In the genomic region with DNA sequence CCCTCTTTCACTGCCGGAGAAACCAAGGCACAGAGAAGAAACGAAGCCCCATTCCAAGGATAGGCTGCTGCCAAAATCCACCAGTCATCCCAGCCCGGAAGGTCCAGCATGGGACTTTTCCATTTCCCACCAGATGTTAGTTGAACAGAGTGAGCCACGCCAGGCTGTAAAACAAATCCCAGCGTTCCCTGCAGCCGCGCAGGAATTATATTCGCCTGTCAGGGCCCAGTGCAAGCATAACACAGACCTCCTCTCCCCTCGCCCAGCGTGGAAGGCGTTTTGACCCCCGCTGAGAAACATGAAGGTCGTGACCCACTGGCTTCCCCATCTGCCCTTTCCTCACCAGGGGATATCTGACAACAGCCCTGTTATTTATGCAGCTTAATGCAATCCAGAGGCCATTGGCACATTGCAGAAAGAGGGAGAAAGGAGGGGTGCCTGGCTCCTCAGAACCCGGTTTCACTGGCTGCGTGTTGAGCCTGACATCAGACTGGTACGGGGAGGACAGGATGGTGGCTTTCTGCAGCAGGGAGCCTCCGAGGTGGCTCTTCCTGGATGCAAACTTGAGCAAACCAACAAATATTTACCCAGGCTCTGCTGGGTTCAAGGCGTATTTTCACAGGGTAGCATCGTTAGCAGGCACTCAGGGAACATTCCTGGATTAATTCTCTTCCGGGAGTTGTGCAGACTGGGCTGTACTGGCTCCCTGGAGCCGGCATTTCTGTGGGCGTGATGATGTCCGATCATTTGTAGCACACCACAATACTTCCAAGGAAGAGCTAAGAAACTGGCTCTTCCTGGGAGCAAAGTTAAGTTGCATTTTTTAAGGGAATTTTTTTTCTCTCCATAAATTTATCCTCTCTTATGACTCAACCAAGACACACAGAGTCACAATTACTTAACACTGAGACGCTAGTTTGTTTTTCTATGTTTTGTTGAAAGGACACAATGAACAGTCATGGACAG, we compare ENCODE assay signal across 17 cellular contexts.
DNase-seq lines count a peak whose midpoint lies in the region; ATAC-seq and TF ChIP-seq lines count a peak whose summit lies in the region.
"Had no signal": no experiment of that assay in that cellular context is flagged by ENCODE, and none has a peak within 500 bp of the region (broad histone marks: within the 10 kb centered on the region; RNA-seq: fewer than 3 reads in every experiment).

No MANE protein-coding gene starts in this region.

- no peaks in the 10 kb centered on the region for H3K79me1 ChIP-seq in mesenchymal stem cell (replicated peaks; ENCODE audit: low read length, poor library complexity, severe bottlenecking)

- H3K27me3 Mint-ChIP-seq in activated naive CD8-positive, alpha-beta T cell, result peaks cover 48% of the 10 kb centered on the region
- H3K27me3 Mint-ChIP-seq in activated naive CD8-positive, alpha-beta T cell treated with anti-CD3 and anti-CD28 coated beads for 36 hours, result peaks cover 78% of the 10 kb centered on the region
- peaks cover 84% of the 10 kb centered on the region for H3K27me3 Mint-ChIP-seq in type B pancreatic cell

- peak overlapping the region; percentile 92 for H2BK15ac ChIP-seq in mesenchymal stem cell (ENCODE audit: low read depth, poor library complexity, severe bottlenecking)

- no peak overlapping the region for H3K4me2 ChIP-seq in mesenchymal stem cell (ENCODE audit: low read length, poor library complexity, severe bottlenecking)

- peak overlapping the region; percentile 99 to 100 for H3K18ac ChIP-seq in mesenchymal stem cell (ENCODE audit: low read depth in 1 of 2, low read length in 2 of 2)

- peaks cover 3% of the 10 kb centered on the region for H3K4me1 Mint-ChIP-seq in activated naive CD8-positive, alpha-beta T cell (ENCODE audit: low read depth)
- H3K4me1 Mint-ChIP-seq in activated naive CD8-positive, alpha-beta T cell treated with anti-CD3 and anti-CD28 coated beads for 36 hours, result peaks cover 5% of the 10 kb centered on the region
- peaks cover 48% of the 10 kb centered on the region for H3K4me1 Mint-ChIP-seq in type B pancreatic cell (ENCODE audit: unreplicated experiment)

- H2BK12ac ChIP-seq in mesenchymal stem cell (ENCODE audit: low read length in 2 of 2), result peak overlapping the region; percentile 99 to 100

- no peaks in the 10 kb centered on the region for H3K9me3 ChIP-seq in body of pancreas
- no peaks in the 10 kb centered on the region for H3K9me3 ChIP-seq in mesenchymal stem cell (ENCODE audit: control insufficient read depth, low read length)
- H3K9me3 ChIP-seq in aorta (ENCODE audit: control insufficient read depth, low read length), result no peaks in the 10 kb centered on the region
- H3K9me3 ChIP-seq: heart right ventricle, thoracic aorta had no signal

- no peak overlapping the region for H2BK5ac ChIP-seq in mesenchymal stem cell (ENCODE audit: low read depth, low read length, poor library complexity, severe bottlenecking)

- no peaks in the 10 kb centered on the region for H3K9me3 Mint-ChIP-seq in activated naive CD8-positive, alpha-beta T cell (ENCODE audit: low read depth)
- H3K9me3 Mint-ChIP-seq in activated naive CD8-positive, alpha-beta T cell treated with anti-CD3 and anti-CD28 coated beads for 36 hours, result no peaks in the 10 kb centered on the region
- no peaks in the 10 kb centered on the region for H3K9me3 Mint-ChIP-seq in type B pancreatic cell
- H3K9me3 Mint-ChIP-seq: activated CD4-positive, alpha-beta memory T cell treated with anti-CD3 and anti-CD28 coated beads for 36 hours; T-helper 1 cell treated with Interleukin-12 subunit alpha and Interleukin-12 subunit beta and Interleukin-4 antibody, amounts not matched to agents 30 μg/mL and 1 μg/mL, for 36 hours had no signal

- no peak overlapping the region for H2AK5ac ChIP-seq in mesenchymal stem cell (ENCODE audit: low read length, severe bottlenecking)

- H3K9ac ChIP-seq in mesenchymal stem cell (ENCODE audit: low read length), result no peak overlapping the region

- peak overlapping the region; percentile 20 for H3K4me3 Mint-ChIP-seq in activated naive CD8-positive, alpha-beta T cell
- no peak overlapping the region for H3K4me3 Mint-ChIP-seq in activated naive CD8-positive, alpha-beta T cell treated with anti-CD3 and anti-CD28 coated beads for 36 hours
- peak overlapping the region; percentile 65 for H3K4me3 Mint-ChIP-seq in type B pancreatic cell
- H3K4me3 Mint-ChIP-seq: activated CD4-positive, alpha-beta memory T cell treated with anti-CD3 and anti-CD28 coated beads for 36 hours; T-helper 1 cell treated with Interleukin-12 subunit alpha and Interleukin-12 subunit beta and Interleukin-4 antibody, amounts not matched to agents 30 μg/mL and 1 μg/mL, for 36 hours had no signal

- TF ChIP-seq CTCF in body of pancreas (IDR thresholded peaks at IDR 0.05) (no peak), type B pancreatic cell (conservative IDR thresholded peaks at IDR 0.05) (no peak)

- H3K27ac Mint-ChIP-seq in activated naive CD8-positive, alpha-beta T cell, result no peak overlapping the region
- H3K27ac Mint-ChIP-seq in activated naive CD8-positive, alpha-beta T cell treated with anti-CD3 and anti-CD28 coated beads for 36 hours, result no peak overlapping the region
- H3K27ac Mint-ChIP-seq in type B pancreatic cell, result no peak overlapping the region
- H3K27ac Mint-ChIP-seq: activated CD4-positive, alpha-beta memory T cell treated with anti-CD3 and anti-CD28 coated beads for 36 hours; T-helper 1 cell treated with Interleukin-12 subunit alpha and Interleukin-12 subunit beta and Interleukin-4 antibody, amounts not matched to agents 30 μg/mL and 1 μg/mL, for 36 hours had no signal

- H3K27ac ChIP-seq in body of pancreas, result peak overlapping the region in 1 of 4 donors; percentile 28
- no peak overlapping the region for H3K27ac ChIP-seq in mesenchymal stem cell (ENCODE audit: low read length, poor library complexity, severe bottlenecking)
- H3K27ac ChIP-seq in aorta (ENCODE audit: low read depth in 1 of 2, low read length in 2 of 2), result no peak overlapping the region
- H3K27ac ChIP-seq: heart right ventricle, thoracic aorta had no signal

- peak overlapping the region; percentile 99 for H4K91ac ChIP-seq in mesenchymal stem cell (ENCODE audit: low read length)

- DNase-seq in activated naive CD8-positive, alpha-beta T cell treated with anti-CD3 and anti-CD28 coated beads for 36 hours, result no peak
- peak in 3 of 4 donors; percentile 8 to 32 (median 29) for DNase-seq in body of pancreas
- DNase-seq in mesenchymal stem cell, result peak; percentile 96
- DNase-seq in type B pancreatic cell (ENCODE audit: extremely low spot score, unreplicated experiment), result no peak
- DNase-seq in stimulated activated CD4-positive, alpha-beta T cell treated with anti-CD3 and anti-CD28 coated beads, Interleukin-12 subunit alpha, Interleukin-12 subunit beta, amount 100 ng/mL, for 4 hours, result no peak
- DNase-seq in NCI-H1694 treated with DMSO at 0.1 percent for 48 hours (lab: John Stamatoyannopoulos, UW), result no peak
- no peak for DNase-seq in aorta
- DNase-seq: activated CD4-positive, alpha-beta memory T cell treated with anti-CD3 and anti-CD28 coated beads for 36 hours; activated naive CD4-positive, alpha-beta T cell treated with Interleukin-2 at 50 U/mL for 16 hours; dermis blood vessel endothelial cell; heart right ventricle; KBM-7; NCI-H2029; right cardiac atrium had no signal

- intact Hi-C loops in body of pancreas (cut with DNase I) (no loop called here), aorta (cut with DNase I) (no loop called here)

- 23 to 30% methylated on average over 23 to 24 of the region's 24 CpGs for WGBS in body of pancreas, 2 donors
- 3% methylated on average over 18 of the region's 24 CpGs for WGBS in mesenchymal stem cell
- 9% methylated on average over 24 of the region's 24 CpGs for WGBS in aorta, 2 donors

- H3K36me3 ChIP-seq in body of pancreas (replicated peaks in 1 of 2; ENCODE audit: insufficient read depth in 1 of 2, low read depth in 2 of 2) (no peaks in the 10 kb centered on the region), mesenchymal stem cell (ENCODE audit: control insufficient read depth in 1 of 2, insufficient read depth in 2 of 2, low read depth in 1 of 2, low read length in 2 of 2) (no peaks in the 10 kb centered on the region), aorta (ENCODE audit: control insufficient read depth in 1 of 2, insufficient read depth in 2 of 2, low read length in 1 of 2) (no peaks in the 10 kb centered on the region)
- H3K36me3 ChIP-seq: heart right ventricle, thoracic aorta had no signal

- H3K23ac ChIP-seq in mesenchymal stem cell (ENCODE audit: low read length in 2 of 2), result peak overlapping the region in 1 of 2 experiments; percentile 47

- peak overlapping the region; percentile 96 to 100 for H3K4ac ChIP-seq in mesenchymal stem cell (ENCODE audit: low read depth in 1 of 2, low read length in 2 of 2)

- H3K14ac ChIP-seq in mesenchymal stem cell (ENCODE audit: low read length in 2 of 2), result peak overlapping the region in 1 of 2 experiments; percentile 61

- no peak overlapping the region for H3K4me3 ChIP-seq in body of pancreas
- peak overlapping the region in 1 of 2 experiments; percentile 64 for H3K4me3 ChIP-seq in mesenchymal stem cell (ENCODE audit: insufficient read depth in 1 of 2, low read depth in 1 of 2, low read length in 2 of 2)
- no peak overlapping the region for H3K4me3 ChIP-seq in aorta (ENCODE audit: low read length in 2 of 2)

- H3K27me3 ChIP-seq in body of pancreas (no peaks in the 10 kb centered on the region), mesenchymal stem cell (ENCODE audit: control insufficient read depth in 1 of 2, insufficient read depth in 1 of 2, low read length in 2 of 2) (peaks cover 68 to 94% of the 10 kb centered on the region in 2 experiments), aorta (ENCODE audit: control insufficient read depth in 1 of 2, insufficient read depth in 2 of 2, low read length in 1 of 2) (peaks cover 0 to 4% of the 10 kb centered on the region in 2 donors)

- H4K8ac ChIP-seq in mesenchymal stem cell (ENCODE audit: low read length), result peak overlapping the region; percentile 98

- H3K4me1 ChIP-seq in body of pancreas, result peaks cover 11% of the 10 kb centered on the region
- peaks cover 3% of the 10 kb centered on the region for H3K4me1 ChIP-seq in mesenchymal stem cell (ENCODE audit: control insufficient read depth, insufficient read depth, low read depth, low read length)
- no peaks in the 10 kb centered on the region for H3K4me1 ChIP-seq in aorta (ENCODE audit: control insufficient read depth in 1 of 2, insufficient read depth in 2 of 2, low read length in 2 of 2)

- no peak for TF ChIP-seq POLR2A in body of pancreas (IDR thresholded peaks at IDR 0.05)

- H3K36me3 Mint-ChIP-seq in activated naive CD8-positive, alpha-beta T cell, result no peaks in the 10 kb centered on the region
- no peaks in the 10 kb centered on the region for H3K36me3 Mint-ChIP-seq in activated naive CD8-positive, alpha-beta T cell treated with anti-CD3 and anti-CD28 coated beads for 36 hours
- no peaks in the 10 kb centered on the region for H3K36me3 Mint-ChIP-seq in type B pancreatic cell
- H3K36me3 Mint-ChIP-seq: activated CD4-positive, alpha-beta memory T cell treated with anti-CD3 and anti-CD28 coated beads for 36 hours had no signal

- H2BK120ac ChIP-seq in mesenchymal stem cell (ENCODE audit: low read depth, low read length), result peak overlapping the region; percentile 96

- H2AFZ ChIP-seq in mesenchymal stem cell (ENCODE audit: low read depth, low read length), result no peak overlapping the region

- peak; percentile 15 for ATAC-seq in body of pancreas
- ATAC-seq in aorta (ENCODE audit: low FRiP score), result no peak
- ATAC-seq: heart right ventricle, right cardiac atrium had no signal

Comparison
In these comparisons a context has a peak if more than half of its experiments do, and no peak if none do; other contexts are left out.
1. DNase-seq: peak in body of pancreas (3 of 4) and mesenchymal stem cell (single experiment); none in activated naive CD8-positive, alpha-beta T cell treated with anti-CD3 and anti-CD28 coated beads for 36 hours (single experiment), type B pancreatic cell (single experiment), stimulated activated CD4-positive, alpha-beta T cell treated with anti-CD3 and anti-CD28 coated beads, Interleukin-12 subunit alpha, Interleukin-12 subunit beta, amount 100 ng/mL, for 4 hours (single experiment), NCI-H1694 treated with DMSO at 0.1 percent for 48 hours (single experiment) and aorta (0 of 2).